ENCODE assay signal across 29 cellular contexts in genomic region chr11:37105456-37105855, GRCh38.
"Had no signal": no experiment of that assay in that cellular context is flagged by ENCODE, and none has a peak within 500 bp of the region (broad histone marks: within the 10 kb centered on the region; RNA-seq: fewer than 3 reads in every experiment).

No MANE protein-coding gene starts in this region.

- FAIRE-seq: pancreas, small intestine, urothelium cell line had no signal

- H3K27me3 ChIP-seq: colonic mucosa, gastroesophageal sphincter, heart right ventricle, pancreas, right lobe of liver, tibial nerve, upper lobe of left lung had no signal

- H3K36me3 ChIP-seq: colonic mucosa, gastroesophageal sphincter, heart right ventricle, pancreas, right lobe of liver, thoracic aorta, tibial nerve, upper lobe of left lung had no signal

- ATAC-seq: esophagus mucosa; gastroesophageal sphincter; heart right ventricle; left colon; left ventricle myocardium superior; mucosa of descending colon; pancreas; right lobe of liver; stimulated activated memory B cell treated with anti-CD40 and anti-IgM and Interleukin-4, amounts not matched to agents 10 μg/mL and 1 μg/mL and 100 μg/mL, for 72 hours; stimulated activated naive CD8-positive, alpha-beta T cell treated with anti-CD3 and anti-CD28 coated beads, Interleukin-15, Interleukin-2, amounts not matched to agents 100 U/mL and 50 U/mL, for 24 hours had no signal

- DNase-seq: colonic mucosa; effector CD8-positive, alpha-beta T cell; endodermal cell; foreskin fibroblast; glutamatergic neuron; heart right ventricle; hippocampal formation; islet precursor cell; kidney glomerular epithelial cell; left colon; left ventricle myocardium superior; mucosa of descending colon; naive B cell; nephron progenitor cell; pancreas; right lobe of liver; small intestine; stimulated activated CD4-positive, alpha-beta T cell treated with anti-CD3 and anti-CD28 coated beads, Interleukin-4, amount 100 ng/mL, for 4 hours; stimulated activated naive CD8-positive, alpha-beta T cell treated with anti-CD3 and anti-CD28 coated beads, Interleukin-15, Interleukin-2, amounts not matched to agents 100 U/mL and 50 U/mL, for 24 hours; substantia nigra; upper lobe of left lung had no signal

- H3K27ac ChIP-seq: colonic mucosa, epithelial cell of prostate, gastroesophageal sphincter, heart right ventricle, pancreas, right lobe of liver, thoracic aorta, tibial nerve, upper lobe of left lung had no signal

- H3K9me3 ChIP-seq: colonic mucosa, gastroesophageal sphincter, mucosa of descending colon, pancreas, right lobe of liver, thoracic aorta, tibial nerve, upper lobe of left lung had no signal

- H3K4me3 ChIP-seq: colonic mucosa, gastroesophageal sphincter, heart right ventricle, lung, mucosa of descending colon, pancreas, right lobe of liver, thoracic aorta, tibial nerve, upper lobe of left lung had no signal

- H3K4me1 ChIP-seq: colonic mucosa, gastroesophageal sphincter, heart right ventricle, pancreas, right lobe of liver, tibial nerve, upper lobe of left lung had no signal
